ENCODE assay signal across 22 cellular contexts in genomic region chr4:100876546-100876945, GRCh38.
"Had no signal": no experiment of that assay in that cellular context is flagged by ENCODE, and none has a peak within 500 bp of the region (broad histone marks: within the 10 kb centered on the region; RNA-seq: fewer than 3 reads in every experiment).

No MANE protein-coding gene starts in this region.

- H3K4me2 ChIP-seq: hepatocyte had no signal

- H3K9me3 ChIP-seq: neutrophil, psoas muscle, testis, tibial nerve, upper lobe of right lung, vagina had no signal

- H3K4me3 ChIP-seq: hepatocyte, lung, psoas muscle, sigmoid colon, skin epidermis, testis, tibial nerve, upper lobe of right lung, vagina had no signal

- H3K4me1 ChIP-seq: psoas muscle, sigmoid colon, testis, tibial nerve, upper lobe of right lung, vagina had no signal

- H2AFZ ChIP-seq: hepatocyte had no signal

- H3K27me3 ChIP-seq: hepatocyte, neutrophil, sigmoid colon, testis, tibial nerve, upper lobe of right lung, vagina had no signal

- H3K27ac ChIP-seq: hepatocyte, neutrophil, psoas muscle, sigmoid colon, skin epidermis, testis, tibial nerve, upper lobe of right lung, vagina had no signal

- ATAC-seq: effector memory CD8-positive, alpha-beta T cell; left colon; left ventricle myocardium superior; naive thymus-derived CD4-positive, alpha-beta T cell; psoas muscle; stimulated activated naive B cell treated with anti-CD40 and anti-IgM and Interleukin-4, amounts not matched to agents 10 μg/mL and 1 μg/mL and 100 μg/mL, for 72 hours; stimulated activated naive CD8-positive, alpha-beta T cell treated with anti-CD3 and anti-CD28 coated beads, Interleukin-15, amount 100 ng/mL, for 72 hours; upper lobe of right lung had no signal

- H3K36me3 ChIP-seq: neutrophil, sigmoid colon, tibial nerve, upper lobe of right lung, vagina had no signal

- DNase-seq: effector memory CD8-positive, alpha-beta T cell; foreskin melanocyte; head of caudate nucleus; left colon; left ventricle myocardium superior; mesendoderm; naive thymus-derived CD4-positive, alpha-beta T cell; nephron progenitor cell; psoas muscle; sigmoid colon; stimulated activated CD4-positive, alpha-beta T cell treated with anti-CD3 and anti-CD28 coated beads, Interleukin-2, amount 100 ng/mL, for 24 hours; stimulated activated CD4-positive, alpha-beta T cell treated with anti-CD3 and anti-CD28 coated beads, Interleukin-4, amount 100 ng/mL, for 4 hours; stimulated activated naive B cell treated with anti-CD40 and anti-IgM and Interleukin-4, amounts not matched to agents 10 μg/mL and 1 μg/mL and 100 μg/mL, for 72 hours; stimulated activated naive CD8-positive, alpha-beta T cell treated with anti-CD3 and anti-CD28 coated beads, Interleukin-15, amount 100 ng/mL, for 72 hours; testis; upper lobe of right lung had no signal
